In genomic region chr7:71517940-71518339, GRCh38 we compare ENCODE assay signal across 27 cellular contexts.
DNase-seq lines count a peak whose midpoint lies in the region; ATAC-seq and TF ChIP-seq lines count a peak whose summit lies in the region.
"Had no signal": no experiment of that assay in that cellular context is flagged by ENCODE, and none has a peak within 500 bp of the region (broad histone marks: within the 10 kb centered on the region; RNA-seq: fewer than 3 reads in every experiment).

No MANE protein-coding gene starts in this region.

- no peak overlapping the region for H3K27ac Mint-ChIP-seq in GM23338
- H3K27ac Mint-ChIP-seq: CD14-positive monocyte; CD8-positive, alpha-beta memory T cell; IgD-negative memory B cell had no signal

- peaks cover 85% of the 10 kb centered on the region for H3K36me3 Mint-ChIP-seq in GM23338 (ENCODE audit: low read depth)
- H3K36me3 Mint-ChIP-seq: CD14-positive monocyte; CD8-positive, alpha-beta memory T cell had no signal

- H3F3A ChIP-seq in GM23338 (replicated peaks; ENCODE audit: low read depth) = no peaks in the 10 kb centered on the region; the same call in 1 of the 2 replicates

- no peak for TF ChIP-seq EP300 in sigmoid colon (IDR thresholded peaks at IDR 0.05)

- no peak for TF ChIP-seq POLR2A in sigmoid colon (IDR thresholded peaks at IDR 0.05)

- no peak overlapping the region for H3K9ac ChIP-seq in mesendoderm (ENCODE audit: low read length)
- H3K9ac ChIP-seq: KMS-11 had no signal

- DNase-seq in G401 (ENCODE audit: low spot score) (peak; percentile 61), GM23338 (ENCODE audit: low spot score) (no peak), cerebellar cortex (ENCODE audit: low spot score) (peak; percentile 53), mesendoderm (peak; percentile 19), sigmoid colon (no peak), superior temporal gyrus (ENCODE audit: extremely low spot score) (no peak)
- no peak for DNase-seq in activated T-cell treated with anti-CD3 and anti-CD28 coated beads, Interleukin-2, amount 50 U/mL, for 1 hour
- DNase-seq: BE2C; CD8-positive, alpha-beta memory T cell; DMS 273 treated with DMSO at 0.1 percent for 48 hours; DMS79; EL; GF-D8; H9; NCI-H1048; NCI-H1417; NCI-H1694; NCI-H2029 treated with DMSO at 0.1 percent for 48 hours; NCI-H2227 treated with DMSO at 0.1 percent for 48 hours; NCI-H526 treated with DMSO at 0.1 percent for 48 hours; SIG-M5 had no signal

- no peaks in the 10 kb centered on the region for H3K4me1 ChIP-seq in GM23338 (ENCODE audit: insufficient read depth)
- H3K4me1 ChIP-seq in mesendoderm (ENCODE audit: control insufficient read depth, low read depth, low read length) = no peaks in the 10 kb centered on the region
- no peaks in the 10 kb centered on the region for H3K4me1 ChIP-seq in sigmoid colon
- H3K4me1 ChIP-seq: BE2C had no signal

- in situ Hi-C loops in G401 (cut with HindIII; ENCODE audit: low sequenced_read_pairs) = no loop called here

- H3K4me3 Mint-ChIP-seq in GM23338 = no peak overlapping the region
- H3K4me3 Mint-ChIP-seq: CD14-positive monocyte; CD8-positive, alpha-beta memory T cell; H9; IgD-negative memory B cell had no signal

- H3K4me1 Mint-ChIP-seq in GM23338 = no peaks in the 10 kb centered on the region; the same call in 2 of the 3 replicates
- H3K4me1 Mint-ChIP-seq: CD14-positive monocyte; CD8-positive, alpha-beta memory T cell had no signal

- WGBS in mesendoderm (ENCODE audit: extremely low coverage, insufficient coverage, low lambda C conversion rate) = no CpG with 5 or more reads among the region's 2 CpGs
- WGBS in sigmoid colon, 2 donors = 76 to 82% methylated on average over 2 of the region's 2 CpGs

- H3K27me3 ChIP-seq in GM23338 (ENCODE audit: insufficient read depth) (no peaks in the 10 kb centered on the region), mesendoderm (ENCODE audit: insufficient read depth, low read length, poor library complexity) (no peaks in the 10 kb centered on the region), sigmoid colon (no peaks in the 10 kb centered on the region)
- H3K27me3 ChIP-seq: BE2C had no signal

- intact Hi-C loops in sigmoid colon (cut with DNase I) = loop anchor here (10.0 kb wide), 1 partner anchor 663 kb away; no protein-coding TSS in a partner anchor

- no peak overlapping the region for H4K8ac ChIP-seq in mesendoderm (ENCODE audit: low read depth, low read length)

- H3K18ac ChIP-seq in mesendoderm (ENCODE audit: low read length) = no peak overlapping the region

- no peak overlapping the region for H2BK5ac ChIP-seq in mesendoderm (ENCODE audit: low read length)

- H4K5ac ChIP-seq in mesendoderm (ENCODE audit: low read length) = no peak overlapping the region

- H4K20me1 ChIP-seq in GM23338 (replicated peaks; ENCODE audit: insufficient read depth) = no peaks in the 10 kb centered on the region

- no peak overlapping the region for H2BK15ac ChIP-seq in mesendoderm (replicated peaks; ENCODE audit: low read depth)

- H2BK120ac ChIP-seq in mesendoderm (ENCODE audit: low read depth, low read length) = no peak overlapping the region

- no peaks in the 10 kb centered on the region; the same call in 1 of the 2 replicates for H3K9me2 ChIP-seq in GM23338 (ENCODE audit: insufficient read depth)

- 0 out of 2 replicates have a peak overlapping the region, but pooled peaks have one; percentile 59 for H3K27ac ChIP-seq in GM23338 (ENCODE audit: low read depth)
- no peak overlapping the region for H3K27ac ChIP-seq in mesendoderm (ENCODE audit: low read depth, low read length)
- no peak overlapping the region for H3K27ac ChIP-seq in sigmoid colon
- H3K27ac ChIP-seq: KMS-11, RWPE1, SK-N-MC had no signal

- no peaks in the 10 kb centered on the region for H3K79me1 ChIP-seq in mesendoderm (ENCODE audit: low read length)

- H3K79me2 ChIP-seq in GM23338 (replicated peaks; ENCODE audit: insufficient read depth) = 0 out of 2 replicates have a peak, but pooled peaks cover 3% of the 10 kb centered on the region
- no peaks in the 10 kb centered on the region for H3K79me2 ChIP-seq in mesendoderm (ENCODE audit: control insufficient read depth, insufficient read depth, low read length)

- H3K56ac ChIP-seq in mesendoderm (ENCODE audit: low read length) = no peak overlapping the region

- H2AFZ ChIP-seq in GM23338 = no peak overlapping the region

- H3K9me3 ChIP-seq in sigmoid colon = peaks cover 0 to 9% (median 2%) of the 10 kb centered on the region in 4 donors
- H3K9me3 ChIP-seq: BE2C had no signal

- H3K4ac ChIP-seq in mesendoderm (ENCODE audit: low read depth, low read length) = no peak overlapping the region

- no peak overlapping the region for H3K4me2 ChIP-seq in GM23338
- H3K4me2 ChIP-seq in mesendoderm (ENCODE audit: low read length) = no peak overlapping the region
- H3K4me2 ChIP-seq: KMS-11 had no signal

- 0 out of 4 replicates have a peak, but pooled peaks of 1 of the 2 experiments have one; percentile 13 for TF ChIP-seq CTCF in GM23338 (conservative IDR thresholded peaks at IDR 0.05; ENCODE audit: low read depth in 2 of 2)
- TF ChIP-seq CTCF in sigmoid colon (IDR thresholded peaks at IDR 0.05) = no peak

- H3K36me3 ChIP-seq in GM23338 (ENCODE audit: insufficient read depth) (peaks cover 22% of the 10 kb centered on the region), mesendoderm (ENCODE audit: control insufficient read depth, insufficient read depth, low read length) (no peaks in the 10 kb centered on the region), sigmoid colon (no peaks in the 10 kb centered on the region)
- H3K36me3 ChIP-seq: BE2C had no signal

- H2AK5ac ChIP-seq in mesendoderm (ENCODE audit: low read length) = no peak overlapping the region

- peaks cover 71% of the 10 kb centered on the region for H3K9me3 Mint-ChIP-seq in GM23338

- ATAC-seq in GM23338 = no peak
- ATAC-seq: Panc1 had no signal

- no peak overlapping the region for H3K23ac ChIP-seq in mesendoderm (ENCODE audit: low read length)

- H3K4me3 ChIP-seq in GM23338 (no peak overlapping the region), mesendoderm (ENCODE audit: low read length) (no peak overlapping the region), sigmoid colon (no peak overlapping the region)
- H3K4me3 ChIP-seq: SK-N-MC had no signal

- peaks cover 9% of the 10 kb centered on the region for H3K27me3 Mint-ChIP-seq in GM23338 (ENCODE audit: insufficient read depth, low read depth, poor library complexity)
- H3K27me3 Mint-ChIP-seq: CD8-positive, alpha-beta memory T cell; IgD-negative memory B cell had no signal

TF ChIP-seq in GM23338, 12 proteins besides CTCF, POLR2A, EP300 and RAD21 (continues in another document):
- TF ChIP-seq ZNF462 (CRISPR knock-in tag; IDR thresholded peaks at IDR 0.05) (no peak), JUNB (IDR thresholded peaks at IDR 0.05; ENCODE audit: unreplicated experiment) (no peak), EZH2phosphoT487 (IDR thresholded peaks at IDR 0.05; ENCODE audit: unreplicated experiment) (no peak)

Comparison
In these comparisons a context has a peak if more than half of its experiments do, and no peak if none do; other contexts are left out.
1. DNase-seq: peak in G401 (single experiment), cerebellar cortex (single experiment) and mesendoderm (single experiment); none in GM23338 (single experiment), sigmoid colon (single experiment), superior temporal gyrus (single experiment) and activated T-cell treated with anti-CD3 and anti-CD28 coated beads, Interleukin-2, amount 50 U/mL, for 1 hour (single experiment).